ENCODE assay signal across 8 cellular contexts in the genomic region with DNA sequence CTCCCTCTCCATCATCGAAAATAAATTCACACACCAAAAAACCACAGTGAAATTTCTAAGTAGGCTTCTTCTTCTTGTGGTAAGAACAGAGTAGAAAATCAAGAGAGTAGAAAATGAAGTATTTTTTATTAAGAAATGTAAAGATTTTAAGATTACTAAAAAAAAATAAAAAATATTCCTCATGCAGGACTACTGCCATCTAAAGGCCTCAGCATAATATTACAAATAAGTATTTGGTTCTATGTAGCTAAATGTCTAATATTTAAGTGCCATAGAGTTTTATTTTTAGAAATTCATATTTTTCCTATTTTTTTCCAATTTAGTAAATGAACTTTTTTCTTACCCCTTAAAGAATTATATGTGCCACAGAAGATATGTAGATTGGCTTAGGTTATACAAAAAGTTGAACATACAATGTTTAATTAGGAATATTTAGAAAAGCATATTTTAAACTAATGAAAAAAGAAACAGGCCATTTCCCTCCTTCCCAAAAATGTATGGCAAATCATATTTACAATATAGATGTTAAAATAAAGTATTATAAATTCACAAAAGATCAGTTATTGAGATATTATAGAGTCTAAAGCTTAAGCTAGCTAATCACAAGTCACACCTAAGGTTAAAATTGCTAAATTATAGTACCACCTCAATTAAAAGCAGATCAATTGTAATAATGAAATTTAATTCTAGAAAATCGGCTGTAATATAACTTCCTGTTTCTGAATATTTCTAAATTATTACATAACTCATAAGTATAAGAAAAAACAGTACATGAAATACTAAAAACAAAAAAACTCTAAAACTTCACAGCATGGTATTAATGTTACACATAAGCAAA.
DNase-seq lines count a peak whose midpoint lies in the region; ATAC-seq and TF ChIP-seq lines count a peak whose summit lies in the region.

No MANE protein-coding gene starts in this region.

- H3K9ac ChIP-seq in adipocyte (ENCODE audit: low read length), result no peak overlapping the region

- no peak overlapping the region for H3K27ac ChIP-seq in effector memory CD4-positive, alpha-beta T cell (ENCODE audit: insufficient read depth, low read length, poor library complexity, severe bottlenecking)

- H3K36me3 ChIP-seq in adipocyte (ENCODE audit: control insufficient read depth, insufficient read depth, low read length, severe bottlenecking), result no peaks in the 10 kb centered on the region
- H3K36me3 ChIP-seq in effector memory CD4-positive, alpha-beta T cell (ENCODE audit: control insufficient read depth, insufficient read depth, low read length), result no peaks in the 10 kb centered on the region

- TF ChIP-seq CTCF in AG09309 (IDR thresholded peaks at IDR 0.05; ENCODE audit: control insufficient read depth, insufficient read depth, low read depth, low read length, missing control alignments), result peak; percentile 42

- ATAC-seq in GM18909 (IDR thresholded peaks at IDR 0.05; ENCODE audit: poor library complexity, unreplicated experiment) (no peak), GM19397 (IDR thresholded peaks at IDR 0.05; ENCODE audit: unreplicated experiment) (no peak)

- H3K4me1 ChIP-seq in adipocyte (ENCODE audit: control insufficient read depth, insufficient read depth, low read length), result peaks cover 11% of the 10 kb centered on the region
- peaks cover 14% of the 10 kb centered on the region for H3K4me1 ChIP-seq in effector memory CD4-positive, alpha-beta T cell (ENCODE audit: control insufficient read depth, insufficient read depth, low read length, poor library complexity, severe bottlenecking)

- no peak overlapping the region for H3K4me3 ChIP-seq in AG09309 (ENCODE audit: control insufficient read depth, low read depth, low read length)
- no peak overlapping the region for H3K4me3 ChIP-seq in adipocyte (ENCODE audit: low read length)
- no peak overlapping the region for H3K4me3 ChIP-seq in effector memory CD4-positive, alpha-beta T cell (ENCODE audit: insufficient read depth, low read depth, low read length, poor library complexity, severe bottlenecking)

- H3K27me3 ChIP-seq in adipocyte (replicated peaks; ENCODE audit: control insufficient read depth, insufficient read depth, low read length), result no peaks in the 10 kb centered on the region
- H3K27me3 ChIP-seq in effector memory CD4-positive, alpha-beta T cell (replicated peaks; ENCODE audit: control insufficient read depth, insufficient read depth, low read length, poor library complexity, severe bottlenecking), result no peaks in the 10 kb centered on the region

- peaks cover 11% of the 10 kb centered on the region for H3K9me3 ChIP-seq in adipocyte (ENCODE audit: control insufficient read depth, low read length)
- no peaks in the 10 kb centered on the region for H3K9me3 ChIP-seq in effector memory CD4-positive, alpha-beta T cell (ENCODE audit: control insufficient read depth, low read length)

- DNase-seq in AG09309 (ENCODE audit: low read depth), result no peak
- peak; percentile 24 for DNase-seq in HCEC 1CT
- DNase-seq in adipocyte (ENCODE audit: low read depth), result peak; percentile 73
- peak; percentile 20 for DNase-seq in kidney tubule cell (ENCODE audit: low spot score)
- no peak for DNase-seq in effector memory CD4-positive, alpha-beta T cell
- DNase-seq in COLO668 (lab: John Stamatoyannopoulos, UW; ENCODE audit: unreplicated experiment), result no peak

Comparison
In these comparisons a context has a peak if more than half of its experiments do, and no peak if none do; other contexts are left out.
1. DNase-seq: peak in HCEC 1CT (single experiment), adipocyte (single experiment) and kidney tubule cell (single experiment); none in AG09309 (single experiment), effector memory CD4-positive, alpha-beta T cell (0 of 3) and COLO668 (single experiment).